ENCODE assay signal across 18 cellular contexts in genomic region chr5:88419931-88420330, GRCh38.
A peak's percentile ranks its signal among the peaks of the same experiment; 100 is the strongest.
DNase-seq lines count a peak whose midpoint lies in the region; ATAC-seq and TF ChIP-seq lines count a peak whose summit lies in the region.
"Had no signal": no experiment of that assay in that cellular context is flagged by ENCODE, and none has a peak within 500 bp of the region (broad histone marks: within the 10 kb centered on the region; RNA-seq: fewer than 3 reads in every experiment).

No MANE protein-coding gene starts in this region.

- no peaks in the 10 kb centered on the region for H3K27me3 ChIP-seq in Loucy (ENCODE audit: insufficient read depth, low read length, poor library complexity, severe bottlenecking)
- H3K27me3 ChIP-seq: BE2C had no signal

- no peaks in the 10 kb centered on the region for H3K9me3 ChIP-seq in Loucy (ENCODE audit: insufficient read depth, low read depth, low read length)
- H3K9me3 ChIP-seq: BE2C had no signal

- no peaks in the 10 kb centered on the region for H3K9me2 ChIP-seq in Loucy (replicated peaks; ENCODE audit: low read depth, low read length)

- no peak for TF ChIP-seq CTCF in Loucy (conservative IDR thresholded peaks at IDR 0.05; ENCODE audit: low read length)
- TF ChIP-seq CTCF in RWPE1 (conservative IDR thresholded peaks at IDR 0.05; ENCODE audit: low read depth): no peak
- TF ChIP-seq CTCF in epithelial cell of esophagus (IDR thresholded peaks at IDR 0.05; ENCODE audit: insufficient read depth, low read depth, low read length, missing control alignments): no peak

- H3K4me2 ChIP-seq in Loucy (ENCODE audit: low read depth, low read length, poor library complexity, severe bottlenecking): no peak overlapping the region

- no peaks in the 10 kb centered on the region for H3K79me2 ChIP-seq in Loucy (ENCODE audit: insufficient read depth, low read length)

- H3K27ac ChIP-seq in RWPE1: no peak overlapping the region
- H3K27ac ChIP-seq: GM23248 had no signal

- H2AFZ ChIP-seq in Loucy (ENCODE audit: low read length): peak overlapping the region; percentile 60; the same call in 1 of the 2 replicates
- H2AFZ ChIP-seq: GM23248 had no signal

- no peaks in the 10 kb centered on the region for H3K36me3 ChIP-seq in Loucy (ENCODE audit: insufficient read depth, low read length)
- H3K36me3 ChIP-seq: BE2C had no signal

- peaks cover 26% of the 10 kb centered on the region for H3K4me1 ChIP-seq in Loucy (ENCODE audit: insufficient read depth, low read length, poor library complexity, severe bottlenecking)
- H3K4me1 ChIP-seq: BE2C had no signal

- H4K20me1 ChIP-seq in Loucy (ENCODE audit: insufficient read depth, low read length, poor library complexity, severe bottlenecking): no peaks in the 10 kb centered on the region

- POLR2A ChIA-PET in RWPE1 (lab: Yijun Ruan, JAX; ENCODE audit: low non-redundant PET): no interaction called here

- H3K4me3 ChIP-seq in Loucy (ENCODE audit: low read length, poor library complexity, severe bottlenecking) (no peak overlapping the region), epithelial cell of esophagus (ENCODE audit: low read length) (no peak overlapping the region)
- H3K4me3 ChIP-seq: GM23248 had no signal

- no peak overlapping the region for H3K9ac ChIP-seq in Loucy (ENCODE audit: low read depth, low read length, poor library complexity, severe bottlenecking)
- H3K9ac ChIP-seq: GM23248 had no signal

- no peak for ATAC-seq in left ventricle myocardium superior
- ATAC-seq: HepG2 had no signal

- CTCF ChIA-PET in RWPE1 (lab: Yijun Ruan, JAX): interaction anchor here (0.7 kb wide), 1 partner anchor 501 kb away, joined by 3 read pairs; no protein-coding TSS in a partner anchor

- no peaks in the 10 kb centered on the region for H3F3A ChIP-seq in Loucy (ENCODE audit: low read depth)

- intact Hi-C loops in left ventricle myocardium superior (cut with micrococcal nuclease): no loop called here

- peak; percentile 39 for DNase-seq in RWPE1 (ENCODE audit: low spot score)
- peak; percentile 59 for DNase-seq in epithelial cell of esophagus (ENCODE audit: low read depth)
- no peak for DNase-seq in left ventricle myocardium superior
- no peak for DNase-seq in NCI-H345 treated with DMSO at 0.1 percent for 48 hours (lab: John Stamatoyannopoulos, UW; ENCODE audit: unreplicated experiment)
- DNase-seq in activated CD4-positive, alpha-beta T cell treated with anti-CD3 and anti-CD28 coated beads for 4 hours: no peak
- DNase-seq: ACHN; BE2C; C1 segment of cervical spinal cord; CD4-positive, CD25-positive, alpha-beta regulatory T cell; CD8-positive, alpha-beta memory T cell; COR-L47; DMS153; DMS79; GDM1; GM23248; HCEC 1CT had no signal

Comparison
In these comparisons a context has a peak if more than half of its experiments do, and no peak if none do; other contexts are left out.
1. DNase-seq: peak in RWPE1 (single experiment) and epithelial cell of esophagus (single experiment); none in left ventricle myocardium superior (single experiment), NCI-H345 treated with DMSO at 0.1 percent for 48 hours (single experiment) and activated CD4-positive, alpha-beta T cell treated with anti-CD3 and anti-CD28 coated beads for 4 hours (0 of 2).